ENCODE assay signal across 8 cellular contexts in the genomic region with DNA sequence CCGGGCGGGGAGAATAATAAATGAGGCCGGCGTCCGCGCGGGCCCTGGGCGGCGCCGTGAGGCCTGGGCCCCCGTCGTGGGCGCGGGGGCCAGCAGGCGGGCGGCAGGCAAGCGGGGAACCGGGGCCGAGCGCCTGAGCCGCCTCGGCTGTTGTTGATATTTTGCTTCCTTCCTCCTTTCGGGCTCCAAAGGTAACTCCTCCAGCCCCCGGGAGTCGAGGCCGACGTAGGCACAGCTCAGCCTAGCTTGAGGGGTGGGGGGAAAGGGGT. TPM values are rescaled to one million over a fixed set of nuclear protein-coding genes. Genes with fewer than 3 reads are reported as not detected.
DNase-seq lines count a peak whose midpoint lies in the region; ATAC-seq and TF ChIP-seq lines count a peak whose summit lies in the region.

A gene (minus strand): TSS at position 198 of the 269 bp plus-strand sequence. CDS start 17,483 bp downstream, outside the sequence.

- peaks cover 69 to 73% of the 10 kb centered on the region in 2 donors for H3K4me1 ChIP-seq in mucosa of rectum (ENCODE audit: control insufficient read depth in 2 of 2, insufficient read depth in 2 of 2, low read length in 2 of 2)

- peak within 1 kb of the TSS; percentile 98 for H3K9ac ChIP-seq in mucosa of rectum (ENCODE audit: low read depth in 1 of 2, low read length in 2 of 2)

- H3K27me3 ChIP-seq in dorsolateral prefrontal cortex = no peaks in the 10 kb centered on the region
- H3K27me3 ChIP-seq in mucosa of rectum (ENCODE audit: control insufficient read depth in 2 of 2, insufficient read depth in 2 of 2, low read length in 2 of 2) = no peaks in the 10 kb centered on the region

- H3K4me3 ChIP-seq in dorsolateral prefrontal cortex (peak within 1 kb of the TSS; percentile 75 to 100 (median 98)), mucosa of rectum (ENCODE audit: low read length in 2 of 2) (peak within 1 kb of the TSS; percentile 88 to 96)

- DNase-seq in M059J (ENCODE audit: low read depth) = no peak
- no peak for DNase-seq in dorsolateral prefrontal cortex
- DNase-seq in Ammon's horn (ENCODE audit: low spot score) = no peak
- no peak for DNase-seq in D341Med (ENCODE audit: low spot score)
- no peak for DNase-seq in NCI-H345 (lab: John Stamatoyannopoulos, UW)
- no peak for DNase-seq in NCI-H1694 treated with DMSO at 0.1 percent for 48 hours (lab: John Stamatoyannopoulos, UW)

- ATAC-seq in GM18517 (IDR thresholded peaks at IDR 0.05; ENCODE audit: unreplicated experiment) = peak; percentile 30

- H3K9me3 ChIP-seq in mucosa of rectum (ENCODE audit: control insufficient read depth in 2 of 2, low read length in 2 of 2) = no peaks in the 10 kb centered on the region

- no peak for TF ChIP-seq CTCF in dorsolateral prefrontal cortex (IDR thresholded peaks at IDR 0.05 in 54 of 56, conservative IDR thresholded peaks at IDR 0.05 in 2 of 56; ENCODE audit: low read depth in 1 of 56, partially characterized antibody in 56 of 56)

- H3K27ac ChIP-seq in dorsolateral prefrontal cortex (peak within 1 kb of the TSS; percentile 97 to 100 (median 100)), mucosa of rectum (ENCODE audit: low read depth in 2 of 2, low read length in 2 of 2) (peak within 1 kb of the TSS; percentile 100)

- no peaks in the 10 kb centered on the region for H3K36me3 ChIP-seq in mucosa of rectum (ENCODE audit: control insufficient read depth in 2 of 2, insufficient read depth in 2 of 2, low read length in 2 of 2)

- intact Hi-C loops in dorsolateral prefrontal cortex (cut with DNase I) = loop anchor here (5.0 to 10.0 kb wide), 2 partner anchors 117 to 224 kb away; a partner anchor contains a TSS

RNA-seq across cellular contexts. Expression of the gene that starts here (rescaled TPM):
- total RNA-seq in M059J (2014; rRNA removed; shearing (Covaris generic)) = 10.6 and 26.3 TPM in 2 replicates
- 100 to 1,000 TPM in 40 of 120 experiments, 10 to 100 TPM in 80; 63.8 to 123 (median 93.8) TPM for total RNA-seq in dorsolateral prefrontal cortex
